ENCODE assay signal across 26 cellular contexts in the genomic region with DNA sequence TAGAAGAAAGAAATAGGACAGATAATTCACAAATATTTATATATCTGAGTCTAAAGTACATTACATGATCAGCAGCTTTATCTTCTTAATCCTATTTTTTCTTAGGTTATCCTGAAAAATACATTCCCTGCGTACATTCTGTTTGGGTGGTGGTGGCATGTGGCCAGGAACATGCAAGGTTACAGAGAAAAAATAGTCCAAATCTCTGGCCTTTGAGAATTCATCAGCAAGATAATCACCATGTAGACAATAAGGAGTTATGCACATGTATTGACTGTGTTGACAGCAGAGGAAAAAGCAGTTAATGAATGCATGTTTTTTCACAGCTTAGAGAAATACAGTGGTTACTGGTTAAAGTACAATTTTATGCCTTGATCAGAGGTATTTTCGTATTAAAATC. TPM values are rescaled to one million over a fixed set of nuclear protein-coding genes. Genes with fewer than 3 reads are reported as not detected.
"Had no signal": no experiment of that assay in that cellular context is flagged by ENCODE, and none has a peak within 500 bp of the region (broad histone marks: within the 10 kb centered on the region; RNA-seq: fewer than 3 reads in every experiment).

No MANE protein-coding gene starts in this region.

- H3K4me3 Mint-ChIP-seq: activated naive CD8-positive, alpha-beta T cell; naive thymus-derived CD8-positive, alpha-beta T cell; neural progenitor cell; stimulated activated naive CD8-positive, alpha-beta T cell treated with anti-CD3 and anti-CD28 coated beads, Interleukin-15, amount 100 ng/mL, for 72 hours had no signal

- H3K4me2 ChIP-seq: hepatocyte, neural progenitor cell had no signal

- ATAC-seq: activated CD4-positive, CD25-positive, alpha-beta regulatory T cell treated with anti-CD3 and anti-CD28 coated beads, Interleukin-2, amount 50 U/mL, for 24 hours; gastroesophageal sphincter; left colon; naive thymus-derived CD8-positive, alpha-beta T cell; sciatic nerve; stimulated activated naive CD8-positive, alpha-beta T cell treated with anti-CD3 and anti-CD28 coated beads, Interleukin-15, amount 100 ng/mL, for 72 hours; upper lobe of right lung had no signal

- H3K9me3 Mint-ChIP-seq: naive thymus-derived CD8-positive, alpha-beta T cell; stimulated activated naive CD8-positive, alpha-beta T cell treated with anti-CD3 and anti-CD28 coated beads, Interleukin-15, amount 100 ng/mL, for 72 hours had no signal

- H3K9ac ChIP-seq: neural progenitor cell had no signal

- H3K9me3 ChIP-seq: gastroesophageal sphincter, thyroid gland, upper lobe of right lung had no signal

- H3K79me2 ChIP-seq: hepatocyte had no signal

- DNase-seq: activated CD4-positive, alpha-beta T cell treated with anti-CD3 and anti-CD28 coated beads for 48 hours; activated CD4-positive, alpha-beta T cell treated with anti-CD3 and anti-CD28 coated beads, Interleukin-2, amount 50 U/mL, for 48 hours; activated CD8-positive, alpha-beta memory T cell treated with anti-CD3 and anti-CD28 coated beads for 24 hours; activated effector memory CD4-positive, alpha-beta T cell treated with Interleukin-2 at 50 U/mL for 16 hours; activated naive CD4-positive, alpha-beta T cell treated with Interleukin-2 at 50 U/mL for 16 hours; anterior cingulate cortex; caudate nucleus; erythroblast; left colon; midbrain; naive thymus-derived CD8-positive, alpha-beta T cell; occipital lobe; posterior cingulate gyrus; stimulated activated CD4-positive, alpha-beta T cell treated with anti-CD3 and anti-CD28 coated beads, Interleukin-12 subunit alpha, Interleukin-12 subunit beta, amount 100 ng/mL, for 4 hours; stimulated activated CD4-positive, alpha-beta T cell treated with anti-CD3 and anti-CD28 coated beads, Interleukin-4, amount 100 ng/mL, for 1 hour; stimulated activated naive CD8-positive, alpha-beta T cell treated with anti-CD3 and anti-CD28 coated beads, Interleukin-15, amount 100 ng/mL, for 72 hours; thyroid gland; upper lobe of right lung; WERI-Rb-1 had no signal

- H3K36me3 Mint-ChIP-seq: activated naive CD8-positive, alpha-beta T cell; naive thymus-derived CD8-positive, alpha-beta T cell; neural progenitor cell had no signal

- H3K27me3 Mint-ChIP-seq: activated naive CD8-positive, alpha-beta T cell; stimulated activated naive CD8-positive, alpha-beta T cell treated with anti-CD3 and anti-CD28 coated beads, Interleukin-15, amount 100 ng/mL, for 72 hours had no signal

- H2AFZ ChIP-seq: hepatocyte, neural progenitor cell had no signal

- H3K27me3 ChIP-seq: gastroesophageal sphincter, hepatocyte, thyroid gland, upper lobe of right lung had no signal

- H3K27ac Mint-ChIP-seq: activated naive CD8-positive, alpha-beta T cell; neural progenitor cell; stimulated activated naive CD8-positive, alpha-beta T cell treated with anti-CD3 and anti-CD28 coated beads, Interleukin-15, amount 100 ng/mL, for 72 hours had no signal

- H3K27ac ChIP-seq: gastroesophageal sphincter, hepatocyte, neural progenitor cell, skin epidermis, upper lobe of right lung, WERI-Rb-1 had no signal

- H3K36me3 ChIP-seq: gastroesophageal sphincter, neural progenitor cell, thyroid gland, upper lobe of right lung had no signal

- H3K4me3 ChIP-seq: gastroesophageal sphincter, hepatocyte, neural progenitor cell, skin epidermis, thyroid gland, upper lobe of right lung had no signal

RNA-seq across cellular contexts. Expression of a gene that starts 49.0 kb away (rescaled TPM):
- total RNA-seq: naive thymus-derived CD8-positive, alpha-beta T cell had no signal
